ENCODE assay signal across 1 cellular context in the genomic region with DNA sequence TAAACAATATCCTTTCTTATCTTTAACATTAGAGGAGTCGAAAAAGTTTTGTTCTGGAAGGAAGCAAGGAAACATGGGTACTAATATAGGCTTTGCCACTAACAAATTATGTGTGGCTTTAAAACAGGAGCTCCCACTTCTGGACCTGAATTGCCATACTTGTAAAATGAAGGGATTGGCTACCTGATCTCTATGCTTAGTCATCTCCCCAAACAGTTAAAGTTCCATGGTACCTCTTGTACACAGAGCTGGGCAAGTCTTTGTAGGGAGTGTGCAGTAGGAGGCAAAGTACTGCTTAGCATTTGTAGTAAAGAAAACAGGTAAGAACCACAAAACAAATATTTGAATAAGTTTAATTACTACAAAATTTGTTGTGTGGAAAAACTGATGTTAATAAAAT.
A peak's percentile ranks its signal among the peaks of the same experiment; 100 is the strongest.
TF ChIP-seq lines count a peak whose summit lies in the region.

No MANE protein-coding gene starts in this region.

TF ChIP-seq in HepG2, 621 proteins besides CTCF, POLR2A, EP300 and RAD21 (continued from another document and continues in another):
- TF ChIP-seq, protein P1, sequence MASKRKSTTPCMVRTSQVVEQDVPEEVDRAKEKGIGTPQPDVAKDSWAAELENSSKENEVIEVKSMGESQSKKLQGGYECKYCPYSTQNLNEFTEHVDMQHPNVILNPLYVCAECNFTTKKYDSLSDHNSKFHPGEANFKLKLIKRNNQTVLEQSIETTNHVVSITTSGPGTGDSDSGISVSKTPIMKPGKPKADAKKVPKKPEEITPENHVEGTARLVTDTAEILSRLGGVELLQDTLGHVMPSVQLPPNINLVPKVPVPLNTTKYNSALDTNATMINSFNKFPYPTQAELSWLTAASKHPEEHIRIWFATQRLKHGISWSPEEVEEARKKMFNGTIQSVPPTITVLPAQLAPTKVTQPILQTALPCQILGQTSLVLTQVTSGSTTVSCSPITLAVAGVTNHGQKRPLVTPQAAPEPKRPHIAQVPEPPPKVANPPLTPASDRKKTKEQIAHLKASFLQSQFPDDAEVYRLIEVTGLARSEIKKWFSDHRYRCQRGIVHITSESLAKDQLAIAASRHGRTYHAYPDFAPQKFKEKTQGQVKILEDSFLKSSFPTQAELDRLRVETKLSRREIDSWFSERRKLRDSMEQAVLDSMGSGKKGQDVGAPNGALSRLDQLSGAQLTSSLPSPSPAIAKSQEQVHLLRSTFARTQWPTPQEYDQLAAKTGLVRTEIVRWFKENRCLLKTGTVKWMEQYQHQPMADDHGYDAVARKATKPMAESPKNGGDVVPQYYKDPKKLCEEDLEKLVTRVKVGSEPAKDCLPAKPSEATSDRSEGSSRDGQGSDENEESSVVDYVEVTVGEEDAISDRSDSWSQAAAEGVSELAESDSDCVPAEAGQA (IDR thresholded peaks at IDR 0.05; ENCODE audit: low read depth): no peak
- TF ChIP-seq, protein P1 (CRISPR knock-in tag; IDR thresholded peaks at IDR 0.05; ENCODE audit: borderline replicate concordance): no peak
- TF ChIP-seq ZNF652 (CRISPR knock-in tag; IDR thresholded peaks at IDR 0.05; ENCODE audit: borderline replicate concordance, low read depth) (peak; percentile 78; the same call in 1 of the 2 replicates), ZFY (CRISPR knock-in tag; IDR thresholded peaks at IDR 0.05) (no peak), ZNF33A (CRISPR knock-in tag; IDR thresholded peaks at IDR 0.05; ENCODE audit: borderline replicate concordance) (no peak), KLF15 (CRISPR knock-in tag; IDR thresholded peaks at IDR 0.05; ENCODE audit: borderline replicate concordance) (no peak), MAFF (IDR thresholded peaks at IDR 0.05; ENCODE audit: low read depth, low read length) (peak; percentile 7; the same call in 1 of the 2 replicates), DR1 (CRISPR knock-in tag; IDR thresholded peaks at IDR 0.05) (no peak), ZNF549 (CRISPR knock-in tag; IDR thresholded peaks at IDR 0.05) (no peak), ZNF773 (CRISPR knock-in tag; IDR thresholded peaks at IDR 0.05; ENCODE audit: borderline replicate concordance) (no peak), ZNF709 (CRISPR knock-in tag; IDR thresholded peaks at IDR 0.05) (no peak), MBNL3 (CRISPR knock-in tag; conservative IDR thresholded peaks at IDR 0.05) (no peak), NFE2L2 (IDR thresholded peaks at IDR 0.05; ENCODE audit: low read length) (peak; percentile 55; the same call in 1 of the 2 replicates), NFE2 (CRISPR knock-in tag; IDR thresholded peaks at IDR 0.05) (peak; percentile 80), NR2F1 (CRISPR knock-in tag; IDR thresholded peaks at IDR 0.05) (no peak), ELF4 (CRISPR knock-in tag; IDR thresholded peaks at IDR 0.05; ENCODE audit: borderline replicate concordance) (no peak), XBP1 (CRISPR knock-in tag; IDR thresholded peaks at IDR 0.05) (no peak), TBX2 (CRISPR knock-in tag; IDR thresholded peaks at IDR 0.05; ENCODE audit: borderline replicate concordance) (no peak), SALL2 (CRISPR knock-in tag; IDR thresholded peaks at IDR 0.05) (no peak), ELF1 (CRISPR knock-in tag; IDR thresholded peaks at IDR 0.05) (no peak), ZNF235 (CRISPR knock-in tag; IDR thresholded peaks at IDR 0.05; ENCODE audit: borderline replicate concordance) (no peak), ZNF660 (CRISPR knock-in tag; IDR thresholded peaks at IDR 0.05; ENCODE audit: borderline replicate concordance, low read depth) (no peak), FIP1L1 (IDR thresholded peaks at IDR 0.05; ENCODE audit: borderline replicate concordance, insufficient read depth, low read depth, low read length) (no peak), DPF2 (CRISPR knock-in tag; IDR thresholded peaks at IDR 0.05; ENCODE audit: borderline replicate concordance, low read depth) (no peak), REXO4 (CRISPR knock-in tag; IDR thresholded peaks at IDR 0.05; ENCODE audit: borderline replicate concordance) (no peak), PRPF4 (IDR thresholded peaks at IDR 0.05; ENCODE audit: low read depth, low read length, poor library complexity, severe bottlenecking) (no peak), ZNF180 (CRISPR knock-in tag; IDR thresholded peaks at IDR 0.05; ENCODE audit: borderline replicate concordance, low read depth) (no peak), FOSL2 (CRISPR knock-in tag; IDR thresholded peaks at IDR 0.05) (peak; percentile 54; the same call in 1 of the 2 replicates), BRD4 (CRISPR knock-in tag; IDR thresholded peaks at IDR 0.05) (no peak), AGO2 (optimal IDR thresholded peaks at IDR 0.05; ENCODE audit: low read depth, low read length) (no peak), MED8 (CRISPR knock-in tag; IDR thresholded peaks at IDR 0.05; ENCODE audit: insufficient replicate concordance) (no peak), ZNF607 (CRISPR knock-in tag; IDR thresholded peaks at IDR 0.05; ENCODE audit: borderline replicate concordance) (no peak), CREB1 (IDR thresholded peaks at IDR 0.05) (no peak), CREB1 (CRISPR knock-in tag; IDR thresholded peaks at IDR 0.05) (0 out of 2 replicates have a peak, but pooled peaks have one; percentile 19), ZNF761 (CRISPR knock-in tag; conservative IDR thresholded peaks at IDR 0.05) (no peak), ZFYVE20 (CRISPR knock-in tag; IDR thresholded peaks at IDR 0.05; ENCODE audit: borderline replicate concordance, low read depth) (no peak)
- TF ChIP-seq, protein P2, sequence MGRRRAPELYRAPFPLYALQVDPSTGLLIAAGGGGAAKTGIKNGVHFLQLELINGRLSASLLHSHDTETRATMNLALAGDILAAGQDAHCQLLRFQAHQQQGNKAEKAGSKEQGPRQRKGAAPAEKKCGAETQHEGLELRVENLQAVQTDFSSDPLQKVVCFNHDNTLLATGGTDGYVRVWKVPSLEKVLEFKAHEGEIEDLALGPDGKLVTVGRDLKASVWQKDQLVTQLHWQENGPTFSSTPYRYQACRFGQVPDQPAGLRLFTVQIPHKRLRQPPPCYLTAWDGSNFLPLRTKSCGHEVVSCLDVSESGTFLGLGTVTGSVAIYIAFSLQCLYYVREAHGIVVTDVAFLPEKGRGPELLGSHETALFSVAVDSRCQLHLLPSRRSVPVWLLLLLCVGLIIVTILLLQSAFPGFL (CRISPR knock-in tag; IDR thresholded peaks at IDR 0.05): no peak
- TF ChIP-seq, protein P3, sequence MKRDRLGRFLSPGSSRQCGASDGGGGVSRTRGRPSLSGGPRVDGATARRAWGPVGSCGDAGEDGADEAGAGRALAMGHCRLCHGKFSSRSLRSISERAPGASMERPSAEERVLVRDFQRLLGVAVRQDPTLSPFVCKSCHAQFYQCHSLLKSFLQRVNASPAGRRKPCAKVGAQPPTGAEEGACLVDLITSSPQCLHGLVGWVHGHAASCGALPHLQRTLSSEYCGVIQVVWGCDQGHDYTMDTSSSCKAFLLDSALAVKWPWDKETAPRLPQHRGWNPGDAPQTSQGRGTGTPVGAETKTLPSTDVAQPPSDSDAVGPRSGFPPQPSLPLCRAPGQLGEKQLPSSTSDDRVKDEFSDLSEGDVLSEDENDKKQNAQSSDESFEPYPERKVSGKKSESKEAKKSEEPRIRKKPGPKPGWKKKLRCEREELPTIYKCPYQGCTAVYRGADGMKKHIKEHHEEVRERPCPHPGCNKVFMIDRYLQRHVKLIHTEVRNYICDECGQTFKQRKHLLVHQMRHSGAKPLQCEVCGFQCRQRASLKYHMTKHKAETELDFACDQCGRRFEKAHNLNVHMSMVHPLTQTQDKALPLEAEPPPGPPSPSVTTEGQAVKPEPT (CRISPR knock-in tag; IDR thresholded peaks at IDR 0.05; ENCODE audit: low read depth): no peak
- TF ChIP-seq, protein P4, sequence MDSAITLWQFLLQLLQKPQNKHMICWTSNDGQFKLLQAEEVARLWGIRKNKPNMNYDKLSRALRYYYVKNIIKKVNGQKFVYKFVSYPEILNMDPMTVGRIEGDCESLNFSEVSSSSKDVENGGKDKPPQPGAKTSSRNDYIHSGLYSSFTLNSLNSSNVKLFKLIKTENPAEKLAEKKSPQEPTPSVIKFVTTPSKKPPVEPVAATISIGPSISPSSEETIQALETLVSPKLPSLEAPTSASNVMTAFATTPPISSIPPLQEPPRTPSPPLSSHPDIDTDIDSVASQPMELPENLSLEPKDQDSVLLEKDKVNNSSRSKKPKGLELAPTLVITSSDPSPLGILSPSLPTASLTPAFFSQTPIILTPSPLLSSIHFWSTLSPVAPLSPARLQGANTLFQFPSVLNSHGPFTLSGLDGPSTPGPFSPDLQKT (CRISPR knock-in tag; IDR thresholded peaks at IDR 0.05; ENCODE audit: borderline replicate concordance): no peak
- TF ChIP-seq, protein P5, sequence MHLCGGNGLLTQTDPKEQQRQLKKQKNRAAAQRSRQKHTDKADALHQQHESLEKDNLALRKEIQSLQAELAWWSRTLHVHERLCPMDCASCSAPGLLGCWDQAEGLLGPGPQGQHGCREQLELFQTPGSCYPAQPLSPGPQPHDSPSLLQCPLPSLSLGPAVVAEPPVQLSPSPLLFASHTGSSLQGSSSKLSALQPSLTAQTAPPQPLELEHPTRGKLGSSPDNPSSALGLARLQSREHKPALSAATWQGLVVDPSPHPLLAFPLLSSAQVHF (CRISPR knock-in tag; IDR thresholded peaks at IDR 0.05): no peak
- TF ChIP-seq, protein P6, sequence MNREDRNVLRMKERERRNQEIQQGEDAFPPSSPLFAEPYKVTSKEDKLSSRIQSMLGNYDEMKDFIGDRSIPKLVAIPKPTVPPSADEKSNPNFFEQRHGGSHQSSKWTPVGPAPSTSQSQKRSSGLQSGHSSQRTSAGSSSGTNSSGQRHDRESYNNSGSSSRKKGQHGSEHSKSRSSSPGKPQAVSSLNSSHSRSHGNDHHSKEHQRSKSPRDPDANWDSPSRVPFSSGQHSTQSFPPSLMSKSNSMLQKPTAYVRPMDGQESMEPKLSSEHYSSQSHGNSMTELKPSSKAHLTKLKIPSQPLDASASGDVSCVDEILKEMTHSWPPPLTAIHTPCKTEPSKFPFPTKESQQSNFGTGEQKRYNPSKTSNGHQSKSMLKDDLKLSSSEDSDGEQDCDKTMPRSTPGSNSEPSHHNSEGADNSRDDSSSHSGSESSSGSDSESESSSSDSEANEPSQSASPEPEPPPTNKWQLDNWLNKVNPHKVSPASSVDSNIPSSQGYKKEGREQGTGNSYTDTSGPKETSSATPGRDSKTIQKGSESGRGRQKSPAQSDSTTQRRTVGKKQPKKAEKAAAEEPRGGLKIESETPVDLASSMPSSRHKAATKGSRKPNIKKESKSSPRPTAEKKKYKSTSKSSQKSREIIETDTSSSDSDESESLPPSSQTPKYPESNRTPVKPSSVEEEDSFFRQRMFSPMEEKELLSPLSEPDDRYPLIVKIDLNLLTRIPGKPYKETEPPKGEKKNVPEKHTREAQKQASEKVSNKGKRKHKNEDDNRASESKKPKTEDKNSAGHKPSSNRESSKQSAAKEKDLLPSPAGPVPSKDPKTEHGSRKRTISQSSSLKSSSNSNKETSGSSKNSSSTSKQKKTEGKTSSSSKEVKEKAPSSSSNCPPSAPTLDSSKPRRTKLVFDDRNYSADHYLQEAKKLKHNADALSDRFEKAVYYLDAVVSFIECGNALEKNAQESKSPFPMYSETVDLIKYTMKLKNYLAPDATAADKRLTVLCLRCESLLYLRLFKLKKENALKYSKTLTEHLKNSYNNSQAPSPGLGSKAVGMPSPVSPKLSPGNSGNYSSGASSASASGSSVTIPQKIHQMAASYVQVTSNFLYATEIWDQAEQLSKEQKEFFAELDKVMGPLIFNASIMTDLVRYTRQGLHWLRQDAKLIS (CRISPR knock-in tag; IDR thresholded peaks at IDR 0.05): no peak
- TF ChIP-seq, protein P7, sequence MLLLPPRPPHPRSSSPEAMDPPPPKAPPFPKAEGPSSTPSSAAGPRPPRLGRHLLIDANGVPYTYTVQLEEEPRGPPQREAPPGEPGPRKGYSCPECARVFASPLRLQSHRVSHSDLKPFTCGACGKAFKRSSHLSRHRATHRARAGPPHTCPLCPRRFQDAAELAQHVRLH (CRISPR knock-in tag; IDR thresholded peaks at IDR 0.05; ENCODE audit: borderline replicate concordance, low read depth): no peak
- TF ChIP-seq, protein P8, sequence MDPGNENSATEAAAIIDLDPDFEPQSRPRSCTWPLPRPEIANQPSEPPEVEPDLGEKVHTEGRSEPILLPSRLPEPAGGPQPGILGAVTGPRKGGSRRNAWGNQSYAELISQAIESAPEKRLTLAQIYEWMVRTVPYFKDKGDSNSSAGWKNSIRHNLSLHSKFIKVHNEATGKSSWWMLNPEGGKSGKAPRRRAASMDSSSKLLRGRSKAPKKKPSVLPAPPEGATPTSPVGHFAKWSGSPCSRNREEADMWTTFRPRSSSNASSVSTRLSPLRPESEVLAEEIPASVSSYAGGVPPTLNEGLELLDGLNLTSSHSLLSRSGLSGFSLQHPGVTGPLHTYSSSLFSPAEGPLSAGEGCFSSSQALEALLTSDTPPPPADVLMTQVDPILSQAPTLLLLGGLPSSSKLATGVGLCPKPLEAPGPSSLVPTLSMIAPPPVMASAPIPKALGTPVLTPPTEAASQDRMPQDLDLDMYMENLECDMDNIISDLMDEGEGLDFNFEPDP (CRISPR knock-in tag; conservative IDR thresholded peaks at IDR 0.05): no peak
- TF ChIP-seq, protein P9, sequence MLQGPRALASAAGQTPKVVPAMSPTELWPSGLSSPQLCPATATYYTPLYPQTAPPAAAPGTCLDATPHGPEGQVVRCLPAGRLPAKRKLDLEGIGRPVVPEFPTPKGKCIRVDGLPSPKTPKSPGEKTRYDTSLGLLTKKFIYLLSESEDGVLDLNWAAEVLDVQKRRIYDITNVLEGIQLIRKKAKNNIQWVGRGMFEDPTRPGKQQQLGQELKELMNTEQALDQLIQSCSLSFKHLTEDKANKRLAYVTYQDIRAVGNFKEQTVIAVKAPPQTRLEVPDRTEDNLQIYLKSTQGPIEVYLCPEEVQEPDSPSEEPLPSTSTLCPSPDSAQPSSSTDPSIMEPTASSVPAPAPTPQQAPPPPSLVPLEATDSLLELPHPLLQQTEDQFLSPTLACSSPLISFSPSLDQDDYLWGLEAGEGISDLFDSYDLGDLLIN (CRISPR knock-in tag; IDR thresholded peaks at IDR 0.05; ENCODE audit: borderline replicate concordance): no peak
- TF ChIP-seq, protein P10, sequence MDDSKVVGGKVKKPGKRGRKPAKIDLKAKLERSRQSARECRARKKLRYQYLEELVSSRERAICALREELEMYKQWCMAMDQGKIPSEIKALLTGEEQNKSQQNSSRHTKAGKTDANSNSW (CRISPR knock-in tag; IDR thresholded peaks at IDR 0.05; ENCODE audit: borderline replicate concordance): no peak
- TF ChIP-seq, protein P11, sequence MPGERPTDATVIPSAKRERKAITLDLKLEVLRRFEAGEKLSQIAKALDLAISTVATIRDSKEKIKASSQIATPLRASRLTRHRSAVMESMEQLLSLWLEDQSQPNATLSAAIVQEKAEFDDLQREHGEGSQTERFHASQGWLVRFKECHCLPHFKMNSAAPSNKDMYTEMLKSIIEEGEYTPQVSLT (CRISPR knock-in tag; IDR thresholded peaks at IDR 0.05; ENCODE audit: borderline replicate concordance, low read depth): no peak
